8 cellular contexts compared by ENCODE assay signal in the genomic region with DNA sequence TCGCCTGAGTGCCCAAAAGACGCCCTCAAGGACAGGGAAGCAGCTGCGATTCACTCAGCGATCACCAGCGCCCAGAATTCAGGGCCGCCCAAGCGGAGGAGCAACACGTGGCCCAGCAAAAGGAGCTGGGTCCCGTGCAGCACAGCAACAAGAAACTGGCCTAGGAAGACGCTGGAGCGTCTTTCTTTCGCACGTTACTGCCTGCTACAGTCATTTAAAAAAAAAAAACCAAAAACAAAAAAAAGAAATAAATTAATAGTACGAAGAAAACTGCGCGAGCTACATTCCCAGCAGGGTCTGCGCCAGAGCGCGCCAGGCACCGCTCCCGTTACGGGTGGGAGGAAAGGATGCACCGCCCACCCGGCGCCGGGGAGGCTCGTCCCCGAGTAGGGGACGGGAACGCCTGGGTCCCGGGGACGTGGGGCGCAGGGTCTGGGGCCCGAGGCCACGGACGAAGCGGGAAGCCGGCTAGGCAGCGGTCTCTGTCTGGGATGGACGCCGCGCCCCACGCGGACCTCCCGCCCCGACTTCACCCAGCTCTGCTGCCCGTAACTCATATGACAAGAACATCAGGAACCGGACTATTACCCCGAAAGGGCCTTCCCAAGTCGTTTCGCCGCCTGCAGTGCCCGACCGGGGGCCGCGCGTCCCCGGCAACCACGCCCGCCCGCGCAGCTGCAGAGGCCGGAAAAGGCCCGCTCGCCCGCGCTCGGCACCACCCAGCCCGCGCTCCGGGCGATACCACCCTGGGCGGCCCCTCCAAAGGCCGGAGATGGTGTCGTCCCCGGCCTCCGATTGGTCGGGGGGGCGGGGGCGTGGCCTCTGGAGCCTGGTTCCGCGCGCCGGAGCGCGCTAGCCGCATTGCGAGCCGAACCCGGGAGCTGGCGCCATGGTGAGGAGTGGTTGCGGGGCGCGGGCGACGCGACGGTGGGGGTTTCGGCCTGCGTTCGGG. TPM values are rescaled to one million over a fixed set of nuclear protein-coding genes. Genes with fewer than 3 reads are reported as not detected.
DNase-seq lines count a peak whose midpoint lies in the region; ATAC-seq, FAIRE-seq and TF ChIP-seq lines count a peak whose summit lies in the region.

A gene with protein sequence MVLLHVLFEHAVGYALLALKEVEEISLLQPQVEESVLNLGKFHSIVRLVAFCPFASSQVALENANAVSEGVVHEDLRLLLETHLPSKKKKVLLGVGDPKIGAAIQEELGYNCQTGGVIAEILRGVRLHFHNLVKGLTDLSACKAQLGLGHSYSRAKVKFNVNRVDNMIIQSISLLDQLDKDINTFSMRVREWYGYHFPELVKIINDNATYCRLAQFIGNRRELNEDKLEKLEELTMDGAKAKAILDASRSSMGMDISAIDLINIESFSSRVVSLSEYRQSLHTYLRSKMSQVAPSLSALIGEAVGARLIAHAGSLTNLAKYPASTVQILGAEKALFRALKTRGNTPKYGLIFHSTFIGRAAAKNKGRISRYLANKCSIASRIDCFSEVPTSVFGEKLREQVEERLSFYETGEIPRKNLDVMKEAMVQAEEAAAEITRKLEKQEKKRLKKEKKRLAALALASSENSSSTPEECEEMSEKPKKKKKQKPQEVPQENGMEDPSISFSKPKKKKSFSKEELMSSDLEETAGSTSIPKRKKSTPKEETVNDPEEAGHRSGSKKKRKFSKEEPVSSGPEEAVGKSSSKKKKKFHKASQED (plus strand): TSS at position 861 of the 952 bp plus-strand sequence. CDS start 29 bp downstream, at position 890.

- no peak for FAIRE-seq in kidney (lab: Jason Lieb, UNC)

- peak; percentile 77 for DNase-seq in AG09319 (ENCODE audit: extremely low read depth, low read depth)
- peak; percentile 89 for DNase-seq in NCI-H460 (ENCODE audit: extremely low read depth, low read depth)
- peak; percentile 98 for DNase-seq in activated CD4-positive, CD25-positive, alpha-beta regulatory T cell treated with anti-CD3 and anti-CD28 coated beads, Interleukin-2, amount 50 U/mL, for 72 hours
- DNase-seq in cerebellar cortex (ENCODE audit: low spot score), result peak; percentile 85
- DNase-seq in kidney, result peak; percentile 98
- DNase-seq in stimulated activated CD4-positive, alpha-beta T cell treated with anti-CD3 and anti-CD28 coated beads, Interleukin-15, amount 100 ng/mL, for 1 hour (ENCODE audit: low read depth in 1 of 2, low spot score in 1 of 2), result peak; percentile 95 to 96

- peak within 1 kb of the TSS; percentile 91 to 95 for H3K9ac ChIP-seq in kidney (ENCODE audit: low read length in 2 of 2)

- intact Hi-C loops in kidney (cut with DNase I), result no loop called here

- H3K27ac ChIP-seq in kidney (ENCODE audit: low read depth in 2 of 2, low read length in 2 of 2), result peak within 1 kb of the TSS; percentile 83 to 87

- ATAC-seq in GM19035 (IDR thresholded peaks at IDR 0.05; ENCODE audit: unreplicated experiment) (peak; percentile 86), HG03342 (IDR thresholded peaks at IDR 0.05; ENCODE audit: unreplicated experiment) (peak; percentile 76)

- peaks cover 20 to 30% of the 10 kb centered on the region in 2 donors for H3K36me3 ChIP-seq in kidney (ENCODE audit: control insufficient read depth in 1 of 2, insufficient read depth in 2 of 2, low read length in 2 of 2)

- H3K4me3 ChIP-seq in kidney (ENCODE audit: low read length in 2 of 2), result peak within 1 kb of the TSS; percentile 95 to 96

- H3K4me1 ChIP-seq in kidney (ENCODE audit: control insufficient read depth in 1 of 2, insufficient read depth in 1 of 2, low read depth in 1 of 2, low read length in 2 of 2), result peaks cover 5 to 11% of the 10 kb centered on the region in 2 donors

- H3K9me3 ChIP-seq in kidney (ENCODE audit: control insufficient read depth in 1 of 2, low read length in 2 of 2), result no peaks in the 10 kb centered on the region

- TF ChIP-seq CTCF in AG09319 (IDR thresholded peaks at IDR 0.05; ENCODE audit: low read depth, low read length) (no peak), kidney (IDR thresholded peaks at IDR 0.05; ENCODE audit: borderline replicate concordance, extremely low read depth, insufficient read depth) (no peak)

RNA-seq across cellular contexts. Expression of the gene that starts here (rescaled TPM):
- total RNA-seq in NCI-H460 (2014; rRNA removed; shearing (Covaris generic)), result 246 and 301 TPM in 2 replicates
- polyA plus RNA-seq in NCI-H460 (2014; cell fraction: nucleus; rRNA removed), result 1,109 and 1,229 TPM in 2 replicates
- total RNA-seq in kidney, result 110 TPM
- 68.8 TPM for polyA plus RNA-seq in kidney (ENCODE audit: insufficient read depth, low read depth, low replicate concordance)

Comparison
In these comparisons a context has a peak if more than half of its experiments do, and no peak if none do; other contexts are left out.
1. Peak in every context shown above with its lines: DNase-seq, ATAC-seq, H3K4me3 ChIP-seq and H3K27ac ChIP-seq.